37 cellular contexts compared by ENCODE assay signal in genomic region chr4:108703966-108704365, GRCh38. TPM values are rescaled to one million over a fixed set of nuclear protein-coding genes. Genes with fewer than 3 reads are reported as not detected.
"Had no signal": no experiment of that assay in that cellular context is flagged by ENCODE, and none has a peak within 500 bp of the region (broad histone marks: within the 10 kb centered on the region; RNA-seq: fewer than 3 reads in every experiment).

No MANE protein-coding gene starts in this region.

- H3K4me1 ChIP-seq: adrenal gland, body of pancreas, breast epithelium had no signal

- H3K9me3 ChIP-seq: adrenal gland, body of pancreas, breast epithelium had no signal

- H3K27ac ChIP-seq: adrenal gland, body of pancreas, brain microvascular endothelial cell, breast epithelium, VCaP had no signal

- H3K27ac Mint-ChIP-seq: activated B cell treated with CpG ODN at 0.5 μM for 24 hours; activated CD4-positive, alpha-beta memory T cell treated with anti-CD3 and anti-CD28 coated beads for 36 hours; activated CD4-positive, alpha-beta T cell treated with anti-CD3 and anti-CD28 coated beads, Interleukin-2, amount 10 ng/mL, durations not matched to agents 24 days and 14 days; activated CD8-positive, alpha-beta T cell treated with anti-CD3 and anti-CD28 coated beads for 36 hours; activated naive CD4-positive, alpha-beta T cell treated with anti-CD3 and anti-CD28 coated beads for 36 hours; activated naive CD4-positive, alpha-beta T cell treated with anti-CD3 and anti-CD28 coated beads, Interleukin-2, amount 50 U/mL, for 72 hours; activated naive CD8-positive, alpha-beta T cell treated with anti-CD3 and anti-CD28 coated beads for 36 hours; activated T-cell treated with anti-CD3 and anti-CD28 coated beads, Interleukin-2, amount 50 U/mL, for 72 hours; activated T-helper 1 cell treated with anti-CD3 and anti-CD28 coated beads, Interleukin-12 subunit alpha, Interleukin-12 subunit beta, Interleukin-2, Interleukin-4 antibody, amounts not matched to agents 30 ng/mL and 10 ng/mL and 1 ng/mL, durations not matched to agents 14 hours and 24 hours and 36 hours; T-helper 2 cell treated with Interferon-gamma antibody and Interleukin-4, amounts not matched to agents 5 μg/mL and 100 μg/mL, for 36 hours had no signal

- H3K36me3 Mint-ChIP-seq: activated CD4-positive, alpha-beta memory T cell treated with anti-CD3 and anti-CD28 coated beads for 36 hours; activated naive CD4-positive, alpha-beta T cell treated with anti-CD3 and anti-CD28 coated beads, Interleukin-2, amount 50 U/mL, for 72 hours; activated naive CD8-positive, alpha-beta T cell treated with anti-CD3 and anti-CD28 coated beads for 36 hours; T-cell had no signal

- H3K36me3 ChIP-seq: adrenal gland, brain microvascular endothelial cell, breast epithelium had no signal

- H3K4me1 Mint-ChIP-seq: activated B cell treated with CpG ODN at 0.5 μM for 24 hours had no signal

- H3K27me3 ChIP-seq: adrenal gland, body of pancreas, brain microvascular endothelial cell, breast epithelium had no signal

- ATAC-seq: activated CD8-positive, alpha-beta T cell treated with anti-CD3 and anti-CD28 coated beads for 36 hours; activated naive CD4-positive, alpha-beta T cell treated with anti-CD3 and anti-CD28 coated beads, Interleukin-2, amount 50 U/mL, for 72 hours; activated T-cell treated with anti-CD3 and anti-CD28 coated beads, Interleukin-2, amount 50 U/mL, for 4 hours; activated T-cell treated with anti-CD3 and anti-CD28 coated beads, Interleukin-2, amount 50 U/mL, for 72 hours; body of pancreas; T-cell had no signal

- FAIRE-seq: astrocyte, TTC549 had no signal

- H3K4me3 ChIP-seq: adrenal gland, body of pancreas, breast epithelium had no signal

- H3K27me3 Mint-ChIP-seq: activated CD4-positive, alpha-beta memory T cell treated with anti-CD3 and anti-CD28 coated beads for 36 hours; activated CD4-positive, alpha-beta T cell treated with anti-CD3 and anti-CD28 coated beads, Interleukin-2, amount 10 ng/mL, durations not matched to agents 24 days and 14 days; activated CD8-positive, alpha-beta T cell treated with anti-CD3 and anti-CD28 coated beads for 36 hours; activated naive CD8-positive, alpha-beta T cell treated with anti-CD3 and anti-CD28 coated beads for 36 hours; activated T-helper 17 cell treated with anti-CD3 and anti-CD28 coated beads, Interleukin-2, amount 50 U/mL, for 72 hours; T-cell had no signal

- H3K4me3 Mint-ChIP-seq: activated B cell treated with CpG ODN at 0.5 μM for 24 hours; activated CD4-positive, alpha-beta memory T cell treated with anti-CD3 and anti-CD28 coated beads for 36 hours; activated CD4-positive, alpha-beta T cell treated with anti-CD3 and anti-CD28 coated beads, Interleukin-2, amount 10 ng/mL, durations not matched to agents 24 days and 14 days; activated CD8-positive, alpha-beta T cell treated with anti-CD3 and anti-CD28 coated beads for 36 hours; activated naive CD4-positive, alpha-beta T cell treated with anti-CD3 and anti-CD28 coated beads for 36 hours; activated naive CD8-positive, alpha-beta T cell treated with anti-CD3 and anti-CD28 coated beads for 36 hours; activated T-cell treated with anti-CD3 and anti-CD28 coated beads, Interleukin-2, amount 50 U/mL, for 4 hours; activated T-cell treated with anti-CD3 and anti-CD28 coated beads, Interleukin-2, amount 50 U/mL, for 72 hours; activated T-helper 1 cell treated with anti-CD3 and anti-CD28 coated beads, Interleukin-12 subunit alpha, Interleukin-12 subunit beta, Interleukin-2, Interleukin-4 antibody, amounts not matched to agents 30 ng/mL and 10 ng/mL and 1 ng/mL, durations not matched to agents 14 hours and 24 hours and 36 hours; T-helper 2 cell treated with Interferon-gamma antibody and Interleukin-4, amounts not matched to agents 5 μg/mL and 100 μg/mL, for 36 hours had no signal

- DNase-seq: activated B cell treated with CpG ODN at 0.5 μM for 24 hours; activated CD4-positive, alpha-beta memory T cell treated with anti-CD3 and anti-CD28 coated beads for 36 hours; activated CD4-positive, alpha-beta T cell treated with anti-CD3 and anti-CD28 coated beads for 4 hours; activated CD4-positive, alpha-beta T cell treated with anti-CD3 and anti-CD28 coated beads, Interleukin-2, amount 10 ng/mL, durations not matched to agents 24 days and 14 days; activated CD4-positive, alpha-beta T cell treated with anti-CD3 and anti-CD28 coated beads, Interleukin-2, amount 50 U/mL, for 1 hour; activated CD4-positive, alpha-beta T cell treated with anti-CD3 and anti-CD28 coated beads, Interleukin-2, amount 50 U/mL, for 4 hours; activated CD4-positive, CD25-positive, alpha-beta regulatory T cell treated with anti-CD3 and anti-CD28 coated beads, Interleukin-2, amount 50 U/mL, for 72 hours; activated CD8-positive, alpha-beta memory T cell treated with anti-CD3 and anti-CD28 coated beads, Interleukin-2, amount 50 U/mL, for 4 hours; activated CD8-positive, alpha-beta T cell treated with anti-CD3 and anti-CD28 coated beads for 36 hours; activated effector memory CD4-positive, alpha-beta T cell treated with anti-CD3 and anti-CD28 coated beads, Interleukin-2, amount 50 U/mL, for 16 hours; activated gamma-delta T cell treated with Interleukin-2 at 50 U/mL for 16 hours; activated naive CD4-positive, alpha-beta T cell; activated naive CD4-positive, alpha-beta T cell treated with anti-CD3 and anti-CD28 coated beads for 36 hours; activated naive CD4-positive, alpha-beta T cell treated with anti-CD3 and anti-CD28 coated beads, Interleukin-2, amount 50 U/mL, for 16 hours; activated naive CD8-positive, alpha-beta T cell treated with anti-CD3 and anti-CD28 coated beads for 36 hours; activated T-cell treated with anti-CD3 and anti-CD28 coated beads for 4 hours; activated T-cell treated with anti-CD3 and anti-CD28 coated beads, Interleukin-2, amount 50 U/mL, for 1 hour; activated T-cell treated with anti-CD3 and anti-CD28 coated beads, Interleukin-2, amount 50 U/mL, for 4 hours; activated T-cell treated with anti-CD3 and anti-CD28 coated beads, Interleukin-2, amount 50 U/mL, for 72 hours; adrenal gland; amniotic stem cell; aorta; body of pancreas; brain microvascular endothelial cell; central memory CD4-positive, alpha-beta T cell; T-cell; T-helper 9 cell had no signal

RNA-seq across cellular contexts. Expression of gene ETNPPL, which starts 58.9 kb away (rescaled TPM):
- total RNA-seq: activated B cell treated with CpG ODN at 0.5 μM for 24 hours; activated CD4-positive, alpha-beta memory T cell treated with anti-CD3 and anti-CD28 coated beads for 36 hours; activated CD4-positive, alpha-beta T cell treated with anti-CD3 and anti-CD28 coated beads, Interleukin-2, amount 10 ng/mL, durations not matched to agents 24 days and 14 days; activated CD8-positive, alpha-beta memory T cell treated with anti-CD3 and anti-CD28 coated beads for 36 hours; activated CD8-positive, alpha-beta T cell treated with anti-CD3 and anti-CD28 coated beads for 36 hours; activated naive CD4-positive, alpha-beta T cell treated with anti-CD3 and anti-CD28 coated beads for 36 hours; activated naive CD4-positive, alpha-beta T cell treated with anti-CD3 and anti-CD28 coated beads, Interleukin-2, amount 50 U/mL, for 72 hours; activated naive CD8-positive, alpha-beta T cell treated with anti-CD3 and anti-CD28 coated beads for 36 hours; activated T-cell treated with anti-CD3 and anti-CD28 coated beads, Interleukin-2, amount 50 U/mL, for 4 hours; activated T-cell treated with anti-CD3 and anti-CD28 coated beads, Interleukin-2, amount 50 U/mL, for 72 hours; activated T-helper 1 cell treated with anti-CD3 and anti-CD28 coated beads, Interleukin-12 subunit alpha, Interleukin-12 subunit beta, Interleukin-2, Interleukin-4 antibody, amounts not matched to agents 30 ng/mL and 10 ng/mL and 1 ng/mL, durations not matched to agents 14 hours and 24 hours and 36 hours; activated T-helper 17 cell treated with anti-CD3 and anti-CD28 coated beads, Interleukin-2, amount 50 U/mL, for 72 hours; aorta; astrocyte; body of pancreas; breast epithelium; T-helper 1 cell treated with Interleukin-12 subunit alpha and Interleukin-12 subunit beta and Interleukin-4 antibody, amounts not matched to agents 30 ng/mL and 1 ng/mL, for 36 hours had no signal
- polyA plus RNA-seq: aorta had no signal
